Comparison of ENCODE assay signal across 2 cellular contexts in the genomic region with DNA sequence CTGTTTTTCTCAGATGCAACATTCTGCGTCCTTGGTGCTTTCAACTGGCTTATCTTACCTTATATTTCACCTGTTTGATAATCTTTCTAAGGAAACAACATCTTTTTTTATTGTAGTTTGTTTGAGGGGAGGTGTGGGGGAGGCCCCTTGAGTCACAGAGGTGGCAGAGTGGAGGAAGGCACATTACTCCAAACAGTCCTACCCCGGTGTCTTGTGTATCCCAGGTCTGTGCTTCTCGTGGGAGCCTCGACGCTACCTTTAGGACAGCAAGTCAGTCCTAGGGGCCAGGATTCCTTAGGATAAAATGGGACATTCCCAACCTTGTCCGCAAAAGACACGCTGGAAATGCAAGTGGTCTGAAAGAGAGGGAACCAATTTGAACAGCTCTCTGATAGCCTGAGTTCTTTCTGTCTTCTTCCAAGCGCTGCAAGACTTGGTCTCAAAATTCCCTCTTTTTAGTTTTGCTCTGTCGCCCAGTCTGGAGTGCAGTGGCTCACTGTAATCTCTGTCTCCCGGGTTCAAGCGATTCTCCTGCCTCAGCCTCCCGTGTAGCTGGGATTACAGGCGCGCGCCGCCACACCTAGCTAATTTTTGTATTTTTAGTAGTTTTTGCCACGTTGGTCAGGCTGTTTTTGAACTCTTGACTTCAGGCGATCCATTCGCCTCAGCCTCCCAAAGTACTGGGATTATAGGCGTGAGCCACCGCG.
TF ChIP-seq lines count a peak whose summit lies in the region.

No MANE protein-coding gene starts in this region.

TF ChIP-seq in liver, 16 proteins besides CTCF, POLR2A, EP300 and RAD21:
- TF ChIP-seq NR2F2 (IDR thresholded peaks at IDR 0.05): no peak

TF ChIP-seq in HepG2, 621 proteins besides CTCF, POLR2A, EP300 and RAD21:
- TF ChIP-seq BRCA1 (CRISPR knock-in tag; IDR thresholded peaks at IDR 0.05) (no peak), MAFK (conservative IDR thresholded peaks at IDR 0.05 in 1 of 2, IDR thresholded peaks at IDR 0.05 in 1 of 2; ENCODE audit: low read length in 2 of 2) (no peak), ZNF777 (CRISPR knock-in tag; IDR thresholded peaks at IDR 0.05) (no peak), ZNF766 (CRISPR knock-in tag; IDR thresholded peaks at IDR 0.05; ENCODE audit: borderline replicate concordance) (no peak), ZFAT (CRISPR knock-in tag; conservative IDR thresholded peaks at IDR 0.05) (no peak), PHF21A (CRISPR knock-in tag; IDR thresholded peaks at IDR 0.05) (no peak), ELF4 (CRISPR knock-in tag; IDR thresholded peaks at IDR 0.05; ENCODE audit: borderline replicate concordance) (no peak), NAIF1 (CRISPR knock-in tag; IDR thresholded peaks at IDR 0.05; ENCODE audit: borderline replicate concordance) (no peak), ZNF776 (CRISPR knock-in tag; IDR thresholded peaks at IDR 0.05) (no peak), SKI (IDR thresholded peaks at IDR 0.05; ENCODE audit: partially characterized antibody) (no peak), BRD4 (CRISPR knock-in tag; IDR thresholded peaks at IDR 0.05) (no peak)
- TF ChIP-seq, protein P1, sequence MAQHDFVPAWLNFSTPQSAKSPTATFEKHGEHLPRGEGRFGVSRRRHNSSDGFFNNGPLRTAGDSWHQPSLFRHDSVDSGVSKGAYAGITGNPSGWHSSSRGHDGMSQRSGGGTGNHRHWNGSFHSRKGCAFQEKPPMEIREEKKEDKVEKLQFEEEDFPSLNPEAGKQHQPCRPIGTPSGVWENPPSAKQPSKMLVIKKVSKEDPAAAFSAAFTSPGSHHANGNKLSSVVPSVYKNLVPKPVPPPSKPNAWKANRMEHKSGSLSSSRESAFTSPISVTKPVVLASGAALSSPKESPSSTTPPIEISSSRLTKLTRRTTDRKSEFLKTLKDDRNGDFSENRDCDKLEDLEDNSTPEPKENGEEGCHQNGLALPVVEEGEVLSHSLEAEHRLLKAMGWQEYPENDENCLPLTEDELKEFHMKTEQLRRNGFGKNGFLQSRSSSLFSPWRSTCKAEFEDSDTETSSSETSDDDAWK (CRISPR knock-in tag; IDR thresholded peaks at IDR 0.05): no peak
- TF ChIP-seq, protein P2, sequence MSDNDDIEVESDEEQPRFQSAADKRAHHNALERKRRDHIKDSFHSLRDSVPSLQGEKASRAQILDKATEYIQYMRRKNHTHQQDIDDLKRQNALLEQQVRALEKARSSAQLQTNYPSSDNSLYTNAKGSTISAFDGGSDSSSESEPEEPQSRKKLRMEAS (IDR thresholded peaks at IDR 0.05): no peak
- TF ChIP-seq, protein P3, sequence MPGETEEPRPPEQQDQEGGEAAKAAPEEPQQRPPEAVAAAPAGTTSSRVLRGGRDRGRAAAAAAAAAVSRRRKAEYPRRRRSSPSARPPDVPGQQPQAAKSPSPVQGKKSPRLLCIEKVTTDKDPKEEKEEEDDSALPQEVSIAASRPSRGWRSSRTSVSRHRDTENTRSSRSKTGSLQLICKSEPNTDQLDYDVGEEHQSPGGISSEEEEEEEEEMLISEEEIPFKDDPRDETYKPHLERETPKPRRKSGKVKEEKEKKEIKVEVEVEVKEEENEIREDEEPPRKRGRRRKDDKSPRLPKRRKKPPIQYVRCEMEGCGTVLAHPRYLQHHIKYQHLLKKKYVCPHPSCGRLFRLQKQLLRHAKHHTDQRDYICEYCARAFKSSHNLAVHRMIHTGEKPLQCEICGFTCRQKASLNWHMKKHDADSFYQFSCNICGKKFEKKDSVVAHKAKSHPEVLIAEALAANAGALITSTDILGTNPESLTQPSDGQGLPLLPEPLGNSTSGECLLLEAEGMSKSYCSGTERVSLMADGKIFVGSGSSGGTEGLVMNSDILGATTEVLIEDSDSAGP (CRISPR knock-in tag; IDR thresholded peaks at IDR 0.05; ENCODE audit: borderline replicate concordance): no peak
